1 cellular context compared by ENCODE assay signal in the genomic region with DNA sequence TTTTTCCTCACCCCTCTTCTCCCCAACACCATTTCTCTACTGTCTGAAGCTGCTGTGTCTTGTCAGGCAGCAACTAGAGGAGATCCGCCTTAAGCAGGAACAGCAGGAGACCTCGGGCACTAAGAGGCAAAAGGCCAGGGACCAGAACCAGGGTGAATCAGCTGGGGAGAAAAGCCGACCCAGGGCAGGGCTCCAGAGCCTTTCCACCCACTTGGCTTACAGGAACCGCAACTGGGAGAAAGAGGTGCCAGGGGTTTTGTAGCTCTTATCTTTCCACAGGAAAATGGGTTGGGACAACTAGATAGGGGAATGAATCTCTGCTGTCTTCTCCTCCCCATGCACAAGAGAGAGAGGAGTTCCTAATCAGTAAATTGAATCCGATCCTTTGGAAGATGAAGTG.
TF ChIP-seq lines count a peak whose summit lies in the region.

No MANE protein-coding gene starts in this region.

TF ChIP-seq in IMR-90, 13 proteins besides CTCF, POLR2A, EP300 and RAD21:
- TF ChIP-seq SMC3 (IDR thresholded peaks at IDR 0.05; ENCODE audit: low read depth, low read length) (no peak), MAZ (IDR thresholded peaks at IDR 0.05; ENCODE audit: borderline replicate concordance, low read depth, low read length) (no peak), MXI1 (IDR thresholded peaks at IDR 0.05; ENCODE audit: borderline replicate concordance, low read depth, low read length) (no peak), CHD1 (IDR thresholded peaks at IDR 0.05; ENCODE audit: low read depth, low read length) (no peak), NFE2L2 (IDR thresholded peaks at IDR 0.05; ENCODE audit: low read depth, low read length) (no peak), USF2 (IDR thresholded peaks at IDR 0.05; ENCODE audit: low read depth, low read length) (no peak), BHLHE40 (IDR thresholded peaks at IDR 0.05; ENCODE audit: low read depth, low read length) (no peak), MAFK (IDR thresholded peaks at IDR 0.05; ENCODE audit: low read depth, low read length) (no peak), FOS (IDR thresholded peaks at IDR 0.05; ENCODE audit: low read depth, low read length) (no peak), CEBPB (IDR thresholded peaks at IDR 0.05; ENCODE audit: low read depth, low read length) (no peak), RCOR1 (IDR thresholded peaks at IDR 0.05; ENCODE audit: insufficient replicate concordance, low read length) (no peak), RFX5 (IDR thresholded peaks at IDR 0.05; ENCODE audit: low read depth, low read length) (no peak)
- TF ChIP-seq, protein P1, sequence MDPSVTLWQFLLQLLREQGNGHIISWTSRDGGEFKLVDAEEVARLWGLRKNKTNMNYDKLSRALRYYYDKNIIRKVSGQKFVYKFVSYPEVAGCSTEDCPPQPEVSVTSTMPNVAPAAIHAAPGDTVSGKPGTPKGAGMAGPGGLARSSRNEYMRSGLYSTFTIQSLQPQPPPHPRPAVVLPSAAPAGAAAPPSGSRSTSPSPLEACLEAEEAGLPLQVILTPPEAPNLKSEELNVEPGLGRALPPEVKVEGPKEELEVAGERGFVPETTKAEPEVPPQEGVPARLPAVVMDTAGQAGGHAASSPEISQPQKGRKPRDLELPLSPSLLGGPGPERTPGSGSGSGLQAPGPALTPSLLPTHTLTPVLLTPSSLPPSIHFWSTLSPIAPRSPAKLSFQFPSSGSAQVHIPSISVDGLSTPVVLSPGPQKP (IDR thresholded peaks at IDR 0.05; ENCODE audit: borderline replicate concordance, low read depth, low read length) = no peak
